8 cellular contexts compared by ENCODE assay signal in the genomic region with DNA sequence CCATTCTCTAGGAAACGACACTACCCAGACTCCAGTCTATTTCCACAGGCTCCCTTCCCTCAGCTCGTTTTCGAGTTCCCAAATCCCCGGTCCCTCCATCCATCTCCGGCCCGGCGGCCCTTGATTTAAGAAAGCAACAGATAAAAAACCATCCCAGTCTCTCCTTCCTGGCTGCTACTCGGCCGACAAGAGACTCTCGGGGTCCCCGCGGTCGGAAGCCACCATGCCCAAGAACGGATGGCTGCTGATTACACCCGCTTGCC. TPM values are rescaled to one million over a fixed set of nuclear protein-coding genes. Genes with fewer than 3 reads are reported as not detected.
DNase-seq lines count a peak whose midpoint lies in the region; ATAC-seq, FAIRE-seq and TF ChIP-seq lines count a peak whose summit lies in the region.

No MANE protein-coding gene starts in this region.

- peak overlapping the region; percentile 94 for H3K4me3 ChIP-seq in ACC112 (ENCODE audit: low read depth, low read length)
- peak overlapping the region; percentile 55 for H3K4me3 ChIP-seq in bronchial epithelial cell (ENCODE audit: low read depth, low read length)
- peak overlapping the region; percentile 86 for H3K4me3 ChIP-seq in mononuclear cell (ENCODE audit: low read length)

- H3K79me2 ChIP-seq in ACC112 (ENCODE audit: control insufficient read depth, insufficient read depth, low read length, unreplicated experiment): peaks cover 45% of the 10 kb centered on the region

- H3K4me1 ChIP-seq in ACC112 (ENCODE audit: control insufficient read depth, insufficient read depth, low read length, unreplicated experiment) (peaks cover 32% of the 10 kb centered on the region), mononuclear cell (ENCODE audit: insufficient read depth, low read length) (peaks cover 48% of the 10 kb centered on the region)

- TF ChIP-seq CTCF in bronchial epithelial cell (IDR thresholded peaks at IDR 0.05; ENCODE audit: insufficient read depth, low read length, severe bottlenecking): no peak

- FAIRE-seq in bronchial epithelial cell (lab: Jason Lieb, UNC): no peak

- H3K27me3 ChIP-seq in ACC112 (ENCODE audit: insufficient read depth, low read length) (no peaks in the 10 kb centered on the region), bronchial epithelial cell (ENCODE audit: control insufficient read depth, insufficient read depth, low read length) (no peaks in the 10 kb centered on the region), mononuclear cell (ENCODE audit: insufficient read depth, low read length) (no peaks in the 10 kb centered on the region)

- ATAC-seq in HG03159 (IDR thresholded peaks at IDR 0.05; ENCODE audit: unreplicated experiment): peak; percentile 7
- no peak for ATAC-seq in GM19455 (IDR thresholded peaks at IDR 0.05; ENCODE audit: unreplicated experiment)

- DNase-seq in bronchial epithelial cell (ENCODE audit: low read depth) (no peak), posterior vena cava (ENCODE audit: low spot score) (no peak), Ammon's horn (ENCODE audit: low spot score) (no peak)
- DNase-seq in stimulated activated CD4-positive, alpha-beta T cell treated with anti-CD3 and anti-CD28 coated beads, Interleukin-4, amount 100 ng/mL, for 24 hours: no peak

- peak overlapping the region; percentile 72 for H3K27ac ChIP-seq in ACC112 (ENCODE audit: low read depth, low read length)

- H3K36me3 ChIP-seq in ACC112 (ENCODE audit: insufficient read depth, low read length) (peaks cover 32% of the 10 kb centered on the region), bronchial epithelial cell (ENCODE audit: control insufficient read depth, insufficient read depth, low read length) (peaks cover 17% of the 10 kb centered on the region)

- intact Hi-C loops in posterior vena cava (cut with DNase I): no loop called here

- H3K9me3 ChIP-seq in mononuclear cell (ENCODE audit: low read depth, low read length): no peaks in the 10 kb centered on the region

- H2AFZ ChIP-seq in ACC112 (ENCODE audit: low read length, unreplicated experiment): no peak overlapping the region

RNA-seq across cellular contexts. Expression of gene RPL26, which starts 0.2 kb away (rescaled TPM):
- total RNA-seq in bronchial epithelial cell (6,352 and 10,136 TPM in 2 replicates), mononuclear cell (6,688 TPM), posterior vena cava (1,000 to 10,000 TPM; 1,249 to 1,265 TPM)

RNA-seq across cellular contexts. Expression of gene RNF222, which starts 14.8 kb away (rescaled TPM):
- total RNA-seq in bronchial epithelial cell (under 0.01 and 0.38 TPM in 2 replicates), mononuclear cell (0.73 TPM), posterior vena cava (not detected)

RNA-seq across cellular contexts. Expression of gene ODF4, which starts 43.2 kb away (rescaled TPM):
- total RNA-seq in bronchial epithelial cell (not detected in 2 replicates), mononuclear cell (not detected), posterior vena cava (not detected)

RNA-seq across cellular contexts. Expression of gene NDEL1, which starts 52.9 kb away (rescaled TPM):
- 47.1 and 52.6 TPM in 2 replicates for total RNA-seq in bronchial epithelial cell
- total RNA-seq in mononuclear cell: 156 TPM
- 10 to 100 TPM; 60.8 to 78.9 TPM for total RNA-seq in posterior vena cava
